ENCODE assay signal across 19 cellular contexts in the genomic region with DNA sequence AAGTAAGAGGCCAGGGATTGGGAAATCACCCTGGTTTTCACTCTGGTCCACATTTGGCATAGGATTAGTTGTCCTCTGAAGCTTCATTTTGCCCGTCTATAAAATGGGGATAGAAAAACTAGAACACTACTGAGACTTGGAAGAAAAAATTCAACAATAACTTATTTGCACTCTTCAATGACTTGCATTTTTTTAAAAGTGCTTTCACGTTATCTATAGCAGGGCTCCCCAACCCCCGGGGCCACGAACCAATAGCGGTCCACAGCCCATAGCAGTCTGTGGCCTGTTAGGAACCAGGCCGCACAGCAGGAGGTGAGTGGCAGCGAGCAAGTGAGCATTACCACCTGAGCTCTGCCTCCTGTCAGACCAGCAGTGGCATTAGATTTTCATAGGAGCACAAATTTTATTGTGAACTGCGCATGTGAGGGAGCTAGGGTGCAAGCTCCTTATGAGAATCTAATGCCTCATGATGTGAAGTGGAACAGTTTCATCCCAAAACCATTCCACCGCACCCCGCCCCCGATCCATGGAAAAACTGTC. TPM values are rescaled to one million over a fixed set of nuclear protein-coding genes. Genes with fewer than 3 reads are reported as not detected.
A peak's percentile ranks its signal among the peaks of the same experiment; 100 is the strongest.
DNase-seq lines count a peak whose midpoint lies in the region; ATAC-seq, FAIRE-seq and TF ChIP-seq lines count a peak whose summit lies in the region.
"Had no signal": no experiment of that assay in that cellular context is flagged by ENCODE, and none has a peak within 500 bp of the region (broad histone marks: within the 10 kb centered on the region; RNA-seq: fewer than 3 reads in every experiment).

No MANE protein-coding gene starts in this region.

- no TSS peak for BruUV-seq in HepG2 (replicated peaks; lab: Mats Ljungman, UMichigan)

- TF ChIP-seq CTCF in HepG2 (CRISPR knock-in tag; IDR thresholded peaks at IDR 0.05) (no peak), right lobe of liver (IDR thresholded peaks at IDR 0.05) (no peak), neural crest cell (conservative IDR thresholded peaks at IDR 0.05) (no peak), chondrocyte (IDR thresholded peaks at IDR 0.05) (no peak), lower lobe of right lung (IDR thresholded peaks at IDR 0.05) (no peak)

- POLR2A ChIA-PET in HepG2 (lab: Yijun Ruan, JAX): interaction anchor here (1.5 kb wide), 1 partner anchor 10 kb away, joined by 4 read pairs; no protein-coding TSS in a partner anchor

- H2AFZ ChIP-seq in HepG2 (ENCODE audit: low read length): no peak overlapping the region

- H3K27me3 Mint-ChIP-seq in neural crest cell (ENCODE audit: low read depth) (peaks cover 22% of the 10 kb centered on the region), chondrocyte (ENCODE audit: low read depth) (no peaks in the 10 kb centered on the region)

- CTCF ChIA-PET in HepG2 (lab: Yijun Ruan, JAX; ENCODE audit: low intra/inter-chr PET ratio, low total read pairs): no interaction called here

- no peaks in the 10 kb centered on the region for H4K20me1 ChIP-seq in HepG2 (ENCODE audit: insufficient read depth, low read length)

- ATAC-seq in HepG2 (no peak), right lobe of liver (no peak), lower lobe of right lung (no peak), HG02759 (IDR thresholded peaks at IDR 0.05; ENCODE audit: unreplicated experiment) (no peak)
- ATAC-seq: CD8-positive, alpha-beta T cell; GM12878; HCT116 had no signal

- H3K79me2 ChIP-seq in HepG2 (ENCODE audit: insufficient read depth, low read length): no peaks in the 10 kb centered on the region

- peak overlapping the region; percentile 39 for H3K4me3 Mint-ChIP-seq in neural crest cell
- no peak overlapping the region for H3K4me3 Mint-ChIP-seq in chondrocyte (ENCODE audit: unreplicated experiment)
- H3K4me3 Mint-ChIP-seq: B cell; CD8-positive, alpha-beta T cell; HFFc6 had no signal

- H3K4me1 ChIP-seq in HepG2 (ENCODE audit: insufficient read depth, low read length) (peaks cover 20% of the 10 kb centered on the region), right lobe of liver (peaks cover 0 to 2% (median 0%) of the 10 kb centered on the region in 4 donors), lower lobe of right lung (peaks cover 12% of the 10 kb centered on the region)

- TF ChIP-seq POLR2A in HepG2 (IDR thresholded peaks at IDR 0.05; ENCODE audit: insufficient read depth in 1 of 2, low read depth in 2 of 2, low read length in 2 of 2): no peak
- no peak for TF ChIP-seq POLR2A in right lobe of liver (IDR thresholded peaks at IDR 0.05)

- H3K9ac ChIP-seq in HepG2 (ENCODE audit: insufficient read depth, low read depth, low read length): no peak overlapping the region
- H3K9ac ChIP-seq: BLaER1 treated with 17β-estradiol and CSF1 and Interleukin-3, amounts not matched to agents 10 nM and 100 nM had no signal

- H3K9me3 ChIP-seq in HepG2 (ENCODE audit: low read length): no peaks in the 10 kb centered on the region
- no peaks in the 10 kb centered on the region for H3K9me3 ChIP-seq in right lobe of liver
- H3K9me3 ChIP-seq in lower lobe of right lung: no peaks in the 10 kb centered on the region
- H3K9me3 ChIP-seq: BLaER1 treated with 17β-estradiol and CSF1 and Interleukin-3, amounts not matched to agents 10 nM and 100 nM had no signal

- TF ChIP-seq EP300 in HepG2 (IDR thresholded peaks at IDR 0.05; ENCODE audit: low read depth in 2 of 2, low read length in 2 of 2) (no peak), HepG2 (CRISPR knock-in tag; IDR thresholded peaks at IDR 0.05; ENCODE audit: borderline replicate concordance) (no peak)

- H3K27ac ChIP-seq in HepG2 (ENCODE audit: extremely low read length, insufficient read depth, low read length): no peak overlapping the region
- H3K27ac ChIP-seq in right lobe of liver: no peak overlapping the region
- H3K27ac ChIP-seq in lower lobe of right lung: no peak overlapping the region
- H3K27ac ChIP-seq: 22Rv1; BLaER1 treated with 17β-estradiol and CSF1 and Interleukin-3, amounts not matched to agents 10 nM and 100 nM had no signal

- H3K4me1 Mint-ChIP-seq in neural crest cell (peaks cover 35% of the 10 kb centered on the region), chondrocyte (ENCODE audit: low read depth) (peaks cover 20% of the 10 kb centered on the region)

- H3K4me2 ChIP-seq in HepG2 (ENCODE audit: low read depth, low read length): no peak overlapping the region
- H3K4me2 ChIP-seq: BLaER1 treated with 17β-estradiol and CSF1 and Interleukin-3, amounts not matched to agents 10 nM and 100 nM had no signal

- WGBS in HepG2 (ENCODE audit: low lambda C conversion rate): 59% methylated on average over 11 of the region's 11 CpGs
- WGBS in right lobe of liver (ENCODE audit: insufficient coverage, low coverage, low lambda C conversion rate, missing lambda C conversion rate): 71% methylated on average over 7 of the region's 11 CpGs

- no peak for TF ChIP-seq RAD21 in HepG2 (CRISPR knock-in tag; IDR thresholded peaks at IDR 0.05)

- H3K27me3 ChIP-seq in HepG2 (ENCODE audit: control insufficient read depth in 1 of 2, insufficient read depth in 2 of 2, low read length in 2 of 2) (peaks cover 5 to 28% of the 10 kb centered on the region in 2 experiments; a peak in 4 of 5 replicates), right lobe of liver (no peaks in the 10 kb centered on the region), lower lobe of right lung (ENCODE audit: low read depth) (peaks cover 4% of the 10 kb centered on the region)

- intact Hi-C loops in HepG2 (cut with micrococcal nuclease; ENCODE audit: unreplicated experiment) (no loop called here), right lobe of liver (cut with DNase I) (no loop called here), lower lobe of right lung (cut with DNase I) (no loop called here)

- no peaks in the 10 kb centered on the region for H3K9me3 Mint-ChIP-seq in neural crest cell
- no peaks in the 10 kb centered on the region for H3K9me3 Mint-ChIP-seq in chondrocyte (ENCODE audit: low read depth)
- H3K9me3 Mint-ChIP-seq: CD8-positive, alpha-beta T cell; HFFc6 had no signal

- no peaks in the 10 kb centered on the region for H3K36me3 ChIP-seq in HepG2 (replicated peaks in 1 of 2; ENCODE audit: control insufficient read depth in 1 of 2, insufficient read depth in 2 of 2, low read length in 2 of 2)
- no peaks in the 10 kb centered on the region for H3K36me3 ChIP-seq in right lobe of liver
- peaks cover 7% of the 10 kb centered on the region for H3K36me3 ChIP-seq in lower lobe of right lung
- H3K36me3 ChIP-seq: BLaER1 treated with 17β-estradiol and CSF1 and Interleukin-3, amounts not matched to agents 10 nM and 100 nM had no signal

- peak overlapping the region; percentile 35 for H3K27ac Mint-ChIP-seq in neural crest cell (ENCODE audit: unreplicated experiment)
- H3K27ac Mint-ChIP-seq in chondrocyte (ENCODE audit: unreplicated experiment): no peak overlapping the region
- H3K27ac Mint-ChIP-seq: B cell; CD8-positive, alpha-beta T cell; HFFc6 had no signal

- DNase-seq in HepG2 (ENCODE audit: low spot score) (no peak), right lobe of liver (no peak), cerebellar cortex (ENCODE audit: low spot score) (peak; percentile 55), neural crest cell (ENCODE audit: low read depth, low spot score) (no peak), chondrocyte (ENCODE audit: low spot score) (no peak), lower lobe of right lung (no peak)
- DNase-seq: Calu3; CD8-positive, alpha-beta T cell; DMS79 treated with DMSO at 0.1 percent for 48 hours; GOT3; H7; HFFc6 had no signal

- no peak for FAIRE-seq in HepG2 (lab: Jason Lieb, UNC)
- FAIRE-seq: GM12878, HTR-8/SVneo had no signal

- no peak overlapping the region for H3K4me3 ChIP-seq in HepG2 (replicated peaks in 1 of 3; ENCODE audit: insufficient read depth in 1 of 3, low read depth in 2 of 3, low read length in 3 of 3)
- H3K4me3 ChIP-seq in right lobe of liver: no peak overlapping the region
- H3K4me3 ChIP-seq in lower lobe of right lung: no peak overlapping the region
- H3K4me3 ChIP-seq: BLaER1 treated with 17β-estradiol and CSF1 and Interleukin-3, amounts not matched to agents 10 nM and 100 nM; GM12878 had no signal

- in situ Hi-C loops in HepG2 (cut with HindIII; ENCODE audit: extremely low pct_ligation_motif_present, low pct_unique_long_range_greater_than_20kb): no loop called here

- H3K36me3 Mint-ChIP-seq in neural crest cell (ENCODE audit: low read depth) (no peaks in the 10 kb centered on the region), chondrocyte (ENCODE audit: low read depth) (peaks cover 3% of the 10 kb centered on the region)
- H3K36me3 Mint-ChIP-seq: CD8-positive, alpha-beta T cell had no signal

TF ChIP-seq in HepG2, 621 proteins besides CTCF, POLR2A, EP300 and RAD21 (continues in another document):
- TF ChIP-seq SMARCC2 (IDR thresholded peaks at IDR 0.05) (no peak), ZNF30 (CRISPR knock-in tag; IDR thresholded peaks at IDR 0.05) (no peak), ZNF101 (CRISPR knock-in tag; IDR thresholded peaks at IDR 0.05; ENCODE audit: borderline replicate concordance, low read depth) (no peak)

RNA-seq across cellular contexts. Expression of a gene that starts 2.8 kb away (rescaled TPM):
- total RNA-seq in HepG2 (2016; rRNA removed; fragmentation: Illumina TruSeq; extraction: Trizol): 0.32 and 0.77 TPM in 2 replicates
- 0.10 TPM in 1 of 2 replicates, not detected in the other for total RNA-seq in HepG2 (2016; cell fraction: cytosol; rRNA removed; fragmentation: Illumina TruSeq; extraction: Trizol; ENCODE audit: low read depth)
- 0.16 and 0.17 TPM in 2 replicates for total RNA-seq in HepG2 (2016; cell fraction: insoluble cytoplasmic fraction; rRNA removed; fragmentation: Illumina TruSeq; extraction: Trizol)
- 0.46 and 0.52 TPM in 2 replicates for total RNA-seq in HepG2 (2016; cell fraction: membrane; rRNA removed; fragmentation: Illumina TruSeq; extraction: Trizol)
- total RNA-seq in HepG2 (2016; cell fraction: nucleus; rRNA removed; fragmentation: Illumina TruSeq; extraction: Trizol): 0.43 and 0.81 TPM in 2 replicates
- polyA plus RNA-seq in HepG2 (2011; rRNA removed): 0.12 and 0.15 TPM in 2 replicates
- 0.27 TPM in 2 replicates for polyA plus RNA-seq in HepG2 (2011; cell fraction: cytosol; rRNA removed)
- 0.16 and 0.48 TPM in 2 replicates for polyA plus RNA-seq in HepG2 (2011; cell fraction: nucleus; rRNA removed)
- 0.40 and 0.48 TPM in 2 replicates for polyA plus RNA-seq in HepG2 (2012)
- polyA plus RNA-seq in HepG2 (2016; cell fraction: cytosol; fragmentation: Illumina TruSeq; extraction: Trizol; ENCODE audit: low read depth): 0.06 and 0.26 TPM in 2 replicates
- polyA plus RNA-seq in HepG2 (2016; cell fraction: insoluble cytoplasmic fraction; fragmentation: Illumina TruSeq; extraction: Trizol; ENCODE audit: low read depth): 0.17 and 0.20 TPM in 2 replicates
- 0.09 and 0.14 TPM in 2 replicates for polyA plus RNA-seq in HepG2 (2016; cell fraction: membrane; fragmentation: Illumina TruSeq; extraction: Trizol; ENCODE audit: low read depth)
- polyA plus RNA-seq in HepG2 (2016; cell fraction: nucleus; fragmentation: Illumina TruSeq; extraction: Trizol; ENCODE audit: insufficient read depth, low read depth): 0.11 and 0.16 TPM in 2 replicates
- 0.44 and 0.48 TPM in 2 replicates for polyA minus RNA-seq in HepG2 (2011; rRNA and poly(A)+ RNA removed; ENCODE audit: low replicate concordance)
- polyA minus RNA-seq in HepG2 (2011; cell fraction: cytosol; rRNA and poly(A)+ RNA removed): not detected in 2 replicates
- 0.12 and 0.26 TPM in 2 replicates for polyA minus RNA-seq in HepG2 (2011; cell fraction: nucleus; rRNA and poly(A)+ RNA removed)
- total RNA-seq in right lobe of liver: under 1 TPM; 0.13 to 0.25 (median 0.21) TPM
- total RNA-seq in neural crest cell: 2.1 and 3.2 TPM in 2 replicates
- total RNA-seq in chondrocyte: 5.3 to 8.4 TPM (median 8.2 TPM) in 3 replicates
- 4.1 TPM for total RNA-seq in lower lobe of right lung
